In the genomic region with DNA sequence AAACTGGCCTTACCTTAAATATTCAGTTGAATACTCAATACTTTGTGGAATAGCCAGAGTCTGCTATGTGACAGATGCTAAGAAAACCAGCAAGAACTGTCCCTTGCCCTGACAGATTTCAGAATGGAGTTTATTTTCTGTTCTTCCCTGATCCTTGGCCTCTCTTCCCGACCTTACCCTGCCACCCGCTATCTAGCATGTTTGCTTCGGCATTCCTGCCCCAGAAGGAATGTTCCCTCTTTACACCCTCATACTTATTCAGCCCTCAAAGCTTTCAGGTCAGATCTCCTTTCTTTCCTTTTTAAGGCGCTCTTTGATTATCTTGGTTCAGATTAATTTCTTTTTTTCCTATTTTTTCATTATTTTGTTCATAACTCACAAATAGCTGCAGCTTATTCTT, we compare ENCODE assay signal across 19 cellular contexts. TPM values are rescaled to one million over a fixed set of nuclear protein-coding genes. Genes with fewer than 3 reads are reported as not detected.
A peak's percentile ranks its signal among the peaks of the same experiment; 100 is the strongest.
DNase-seq lines count a peak whose midpoint lies in the region; ATAC-seq, FAIRE-seq and TF ChIP-seq lines count a peak whose summit lies in the region.
"Had no signal": no experiment of that assay in that cellular context is flagged by ENCODE, and none has a peak within 500 bp of the region (broad histone marks: within the 10 kb centered on the region; RNA-seq: fewer than 3 reads in every experiment).

No MANE protein-coding gene starts in this region.

- no peak overlapping the region for H3K4me3 Mint-ChIP-seq in T-helper 2 cell treated with Interferon-gamma antibody and Interleukin-4, amounts not matched to agents 5 μg/mL and 100 μg/mL, for 36 hours
- H3K4me3 Mint-ChIP-seq in HFFc6 (0 out of 2 replicates have a peak overlapping the region, but pooled peaks have one; percentile 2), nephron (no peak overlapping the region), CD14-positive monocyte (no peak overlapping the region)
- H3K4me3 Mint-ChIP-seq: activated naive CD8-positive, alpha-beta T cell treated with anti-CD3 and anti-CD28 coated beads for 36 hours; H9 had no signal

- H3K27me3 ChIP-seq in endothelial cell of umbilical vein (ENCODE audit: control insufficient read depth in 2 of 2, insufficient read depth in 2 of 2, low read length in 2 of 2), result no peaks in the 10 kb centered on the region
- H3K27me3 ChIP-seq: transverse colon had no signal

- no peaks in the 10 kb centered on the region for H3K9me1 ChIP-seq in endothelial cell of umbilical vein (replicated peaks; ENCODE audit: control insufficient read depth, extremely low read depth, insufficient read depth, low read length)

- POLR2A ChIA-PET in endothelial cell of umbilical vein (lab: Charles Lee), result no interaction called here

- CTCF ChIA-PET in endothelial cell of umbilical vein (lab: Charles Lee), result interaction anchor here (0.5 to 1.1 kb wide), 2 partner anchors 20 to 29 kb away, joined by 3 read pairs; no protein-coding TSS in a partner anchor

- peaks cover 52% of the 10 kb centered on the region for H3K79me2 ChIP-seq in endothelial cell of umbilical vein (ENCODE audit: control insufficient read depth, insufficient read depth, low read length)

- no peak for TF ChIP-seq POLR2A in endothelial cell of umbilical vein (IDR thresholded peaks at IDR 0.05; ENCODE audit: low read depth, low read length)

- no peaks in the 10 kb centered on the region for H3K27me3 Mint-ChIP-seq in T-helper 2 cell treated with Interferon-gamma antibody and Interleukin-4, amounts not matched to agents 5 μg/mL and 100 μg/mL, for 36 hours (ENCODE audit: low read depth)
- peaks cover 2% of the 10 kb centered on the region; the same call in 1 of the 2 replicates for H3K27me3 Mint-ChIP-seq in HFFc6 (ENCODE audit: insufficient read depth)
- no peaks in the 10 kb centered on the region for H3K27me3 Mint-ChIP-seq in nephron (ENCODE audit: low read depth)
- peaks cover 0 to 2% (median 0%) of the 10 kb centered on the region in 3 donors for H3K27me3 Mint-ChIP-seq in CD14-positive monocyte (ENCODE audit: low read depth in 3 of 3)
- H3K27me3 Mint-ChIP-seq: activated naive CD8-positive, alpha-beta T cell treated with anti-CD3 and anti-CD28 coated beads for 36 hours had no signal

- dilution Hi-C loops in endothelial cell of umbilical vein (cut with MboI; ENCODE audit: extremely low pct_ligation_motif_present, low sequenced_read_pairs), result no loop called here

- no peak overlapping the region for H3K27ac ChIP-seq in endothelial cell of umbilical vein (ENCODE audit: insufficient read depth, low read depth, low read length)

- peaks cover 7% of the 10 kb centered on the region for H4K20me1 ChIP-seq in endothelial cell of umbilical vein (replicated peaks; ENCODE audit: control insufficient read depth, extremely low read depth, insufficient read depth, low read length)

- TF ChIP-seq CTCF in HFFc6 (IDR thresholded peaks at IDR 0.05) (no peak), endothelial cell of umbilical vein (IDR thresholded peaks at IDR 0.05; ENCODE audit: extremely low read depth in 1 of 2, insufficient read depth in 1 of 2, low read depth in 1 of 2, low read length in 2 of 2) (no peak), nephron (IDR thresholded peaks at IDR 0.05; ENCODE audit: unreplicated experiment in 3 of 3) (no peak), CD14-positive monocyte (IDR thresholded peaks at IDR 0.05) (no peak)

- H3K4me1 Mint-ChIP-seq in T-helper 2 cell treated with Interferon-gamma antibody and Interleukin-4, amounts not matched to agents 5 μg/mL and 100 μg/mL, for 36 hours (ENCODE audit: low read depth), result peaks cover 87% of the 10 kb centered on the region
- peaks cover 99% of the 10 kb centered on the region for H3K4me1 Mint-ChIP-seq in HFFc6 (ENCODE audit: low read depth)
- H3K4me1 Mint-ChIP-seq in nephron, result peaks cover 92% of the 10 kb centered on the region
- H3K4me1 Mint-ChIP-seq in CD14-positive monocyte, result peaks cover 97% of the 10 kb centered on the region

- H3K9ac ChIP-seq in endothelial cell of umbilical vein (replicated peaks; ENCODE audit: extremely low read depth, insufficient read depth, low read length), result no peak overlapping the region

- H3K9me3 Mint-ChIP-seq in T-helper 2 cell treated with Interferon-gamma antibody and Interleukin-4, amounts not matched to agents 5 μg/mL and 100 μg/mL, for 36 hours, result no peaks in the 10 kb centered on the region
- H3K9me3 Mint-ChIP-seq in HFFc6 (no peaks in the 10 kb centered on the region), nephron (no peaks in the 10 kb centered on the region), CD14-positive monocyte (peaks cover 0 to 2% (median 0%) of the 10 kb centered on the region in 7 donors)
- H3K9me3 Mint-ChIP-seq: activated naive CD8-positive, alpha-beta T cell treated with anti-CD3 and anti-CD28 coated beads for 36 hours; H9 had no signal

- no peaks in the 10 kb centered on the region for H3K9me3 ChIP-seq in endothelial cell of umbilical vein (replicated peaks; ENCODE audit: control insufficient read depth, insufficient read depth, low read length)
- H3K9me3 ChIP-seq: transverse colon had no signal

- ATAC-seq in GM19463 (IDR thresholded peaks at IDR 0.05; ENCODE audit: unreplicated experiment), result no peak
- no peak for ATAC-seq in HG02763 (IDR thresholded peaks at IDR 0.05; ENCODE audit: unreplicated experiment)
- ATAC-seq: activated CD4-positive, CD25-positive, alpha-beta regulatory T cell treated with anti-CD3 and anti-CD28 coated beads, Interleukin-2, amount 50 U/mL, for 24 hours; Panc1 had no signal

- peak overlapping the region; percentile 15 for H3K4me2 ChIP-seq in endothelial cell of umbilical vein (ENCODE audit: insufficient read depth, low read length)

- intact Hi-C loops in endothelial cell of umbilical vein (cut with micrococcal nuclease) (no loop called here), CD14-positive monocyte (cut with micrococcal nuclease) (no loop called here)

- H2AFZ ChIP-seq in endothelial cell of umbilical vein (ENCODE audit: low read depth, low read length), result no peak overlapping the region

- H3K27ac Mint-ChIP-seq in T-helper 2 cell treated with Interferon-gamma antibody and Interleukin-4, amounts not matched to agents 5 μg/mL and 100 μg/mL, for 36 hours, result peak overlapping the region; percentile 29
- H3K27ac Mint-ChIP-seq in HFFc6 (peak overlapping the region; percentile 1; the same call in 1 of the 2 replicates), nephron (peak overlapping the region; percentile 54 to 87 (median 73)), CD14-positive monocyte (no peak overlapping the region)
- H3K27ac Mint-ChIP-seq: activated naive CD8-positive, alpha-beta T cell treated with anti-CD3 and anti-CD28 coated beads for 36 hours had no signal

- no TSS peak for BruUV-seq in endothelial cell of umbilical vein (replicated peaks; lab: Mats Ljungman, UMichigan)

- peaks cover 24% of the 10 kb centered on the region for H3K4me1 ChIP-seq in endothelial cell of umbilical vein (ENCODE audit: control insufficient read depth, extremely low read depth, insufficient read depth, low read length)

- no peak overlapping the region for H3K4me3 ChIP-seq in endothelial cell of umbilical vein (replicated peaks in 1 of 3; ENCODE audit: insufficient read depth in 1 of 3, low read depth in 1 of 3, low read length in 3 of 3)
- H3K4me3 ChIP-seq: transverse colon had no signal

- peaks cover 13% of the 10 kb centered on the region for H3K36me3 Mint-ChIP-seq in T-helper 2 cell treated with Interferon-gamma antibody and Interleukin-4, amounts not matched to agents 5 μg/mL and 100 μg/mL, for 36 hours (ENCODE audit: low read depth)
- H3K36me3 Mint-ChIP-seq in HFFc6 (ENCODE audit: low read depth), result no peaks in the 10 kb centered on the region
- H3K36me3 Mint-ChIP-seq in nephron (ENCODE audit: low read depth), result no peaks in the 10 kb centered on the region
- H3K36me3 Mint-ChIP-seq in CD14-positive monocyte, result peaks cover 19 to 33% of the 10 kb centered on the region in 2 donors

- FAIRE-seq in endothelial cell of umbilical vein (lab: Jason Lieb, UNC), result peak; percentile 73

- DNase-seq in T-helper 2 cell treated with Interferon-gamma antibody and Interleukin-4, amounts not matched to agents 5 μg/mL and 100 μg/mL, for 36 hours (ENCODE audit: low spot score), result no peak
- no peak for DNase-seq in T-helper 2 cell
- DNase-seq in HFFc6, result no peak
- DNase-seq in endothelial cell of umbilical vein (ENCODE audit: low read depth, low spot score), result no peak
- no peak for DNase-seq in CD14-positive monocyte (ENCODE audit: low spot score)
- DNase-seq: 8988T; activated naive CD8-positive, alpha-beta T cell treated with anti-CD3 and anti-CD28 coated beads for 36 hours; foreskin fibroblast; H9; MV-4-11; occipital lobe; SW 1271; transverse colon had no signal

- no peaks in the 10 kb centered on the region for H3K36me3 ChIP-seq in endothelial cell of umbilical vein (ENCODE audit: control insufficient read depth in 2 of 2, extremely low read depth in 1 of 2, insufficient read depth in 2 of 2, low read length in 2 of 2)
- H3K36me3 ChIP-seq: transverse colon had no signal

TF ChIP-seq in endothelial cell of umbilical vein, 7 proteins besides CTCF, POLR2A, EP300 and RAD21:
- TF ChIP-seq MYC (IDR thresholded peaks at IDR 0.05; ENCODE audit: low read depth, low read length) (no peak), POLR2AphosphoS5 (IDR thresholded peaks at IDR 0.05; ENCODE audit: insufficient read depth, low read depth, low read length) (no peak)

RNA-seq across cellular contexts. Expression of gene SUSD6, which starts 21.8 kb away (rescaled TPM):
- 10 to 100 TPM; 15.8 to 21.8 (median 17.9) TPM for total RNA-seq in HFFc6 (2021; fragmentation: NEBNext Ultra II Directional; extraction: Animal tissue kit (Norgen Biotek cat#: 25700))
- total RNA-seq in endothelial cell of umbilical vein, result 19.5 and 29.0 TPM in 2 replicates
- polyA plus RNA-seq in endothelial cell of umbilical vein (11.7 and 13.4 TPM in 2 replicates), CD14-positive monocyte (10 to 100 TPM; 17.3 to 30.1 TPM)
- polyA plus RNA-seq in endothelial cell of umbilical vein (2011; cell fraction: cytosol; rRNA removed), result 11.3 and 11.6 TPM in 2 replicates
- polyA plus RNA-seq in endothelial cell of umbilical vein (2011; cell fraction: nucleus; rRNA removed), result 51.7 and 52.3 TPM in 2 replicates
- 11.8 and 15.6 TPM in 2 replicates for polyA plus RNA-seq in endothelial cell of umbilical vein (2012)
- polyA minus RNA-seq in endothelial cell of umbilical vein, result 26.7 and 32.1 TPM in 2 replicates
- polyA minus RNA-seq in endothelial cell of umbilical vein (2011; cell fraction: cytosol; rRNA and poly(A)+ RNA removed), result 4.3 TPM
- polyA minus RNA-seq in endothelial cell of umbilical vein (2011; cell fraction: nucleus; rRNA and poly(A)+ RNA removed), result 26.3 and 27.4 TPM in 2 replicates

RNA-seq across cellular contexts. Expression of gene CCDC177, which starts 58.6 kb away (rescaled TPM):
- not detected for total RNA-seq in HFFc6 (2021; fragmentation: NEBNext Ultra II Directional; extraction: Animal tissue kit (Norgen Biotek cat#: 25700))
- total RNA-seq in endothelial cell of umbilical vein, result not detected in 2 replicates
- polyA plus RNA-seq in endothelial cell of umbilical vein (not detected in 2 replicates), CD14-positive monocyte (not detected)
- polyA plus RNA-seq in endothelial cell of umbilical vein (2011; cell fraction: cytosol; rRNA removed), result not detected in 2 replicates
- polyA plus RNA-seq in endothelial cell of umbilical vein (2011; cell fraction: nucleus; rRNA removed), result not detected in 2 replicates
- not detected in 2 replicates for polyA plus RNA-seq in endothelial cell of umbilical vein (2012)
- not detected in 2 replicates for polyA minus RNA-seq in endothelial cell of umbilical vein
- polyA minus RNA-seq in endothelial cell of umbilical vein (2011; cell fraction: cytosol; rRNA and poly(A)+ RNA removed), result 0.51 TPM
- not detected in 2 replicates for polyA minus RNA-seq in endothelial cell of umbilical vein (2011; cell fraction: nucleus; rRNA and poly(A)+ RNA removed)
- total RNA-seq: activated naive CD8-positive, alpha-beta T cell treated with anti-CD3 and anti-CD28 coated beads for 36 hours; lung microvascular endothelial cell; transverse colon had no signal

Comparison
In these comparisons a context has a peak if more than half of its experiments do, and no peak if none do; other contexts are left out.
1. H3K27ac Mint-ChIP-seq: peak in T-helper 2 cell treated with Interferon-gamma antibody and Interleukin-4, amounts not matched to agents 5 μg/mL and 100 μg/mL, for 36 hours (single experiment), HFFc6 (single experiment) and nephron (3 of 3); none in CD14-positive monocyte (0 of 7).